ENCODE assay signal across 8 cellular contexts in genomic region chr19:52941941-52942370, GRCh38. TPM values are rescaled to one million over a fixed set of nuclear protein-coding genes. Genes with fewer than 3 reads are reported as not detected.
A peak's percentile ranks its signal among the peaks of the same experiment; 100 is the strongest.
DNase-seq lines count a peak whose midpoint lies in the region; ATAC-seq and TF ChIP-seq lines count a peak whose summit lies in the region.

No MANE protein-coding gene starts in this region.

- peaks cover 28% of the 10 kb centered on the region for H3K4me1 ChIP-seq in HUES6 (ENCODE audit: control insufficient read depth, insufficient read depth, low read length)

- peaks cover 7% of the 10 kb centered on the region for H3K36me3 ChIP-seq in HUES6 (ENCODE audit: control insufficient read depth, insufficient read depth, low read length)

- intact Hi-C loops in CD4-positive, alpha-beta T cell (cut with DNase I, micrococcal nuclease): loop anchor here (1.0 to 10.0 kb wide), 8 partner anchors 19 to 393 kb away; partner anchors contain the start of genes ZNF816 (in 2 of the 2), ZNF888 (in 2 of the 2), ZNF160 (in 1 of the 2) and ZNF320 (in 1 of the 2)
- intact Hi-C loops in activated CD4-positive, alpha-beta memory T cell treated with anti-CD3 and anti-CD28 coated beads for 36 hours (cut with micrococcal nuclease): loop anchor here (1.0 to 5.0 kb wide), 3 partner anchors 19 to 50 kb away; partner anchors contain the start of genes ZNF816 and ZNF888

- H3K27ac ChIP-seq in CD4-positive, alpha-beta T cell (ENCODE audit: low read depth, low read length): no peak overlapping the region
- H3K27ac ChIP-seq in HUES6 (ENCODE audit: low read depth, low read length): peak overlapping the region; percentile 76; the same call in 1 of the 2 replicates

- no peaks in the 10 kb centered on the region for H3K27me3 Mint-ChIP-seq in CD4-positive, alpha-beta T cell
- H3K27me3 Mint-ChIP-seq in activated CD4-positive, alpha-beta memory T cell treated with anti-CD3 and anti-CD28 coated beads for 36 hours: no peaks in the 10 kb centered on the region

- CTCF ChIA-PET in CD4-positive, alpha-beta T cell (lab: Charles Lee): no interaction called here
- CTCF ChIA-PET in activated CD4-positive, alpha-beta memory T cell treated with anti-CD3 and anti-CD28 coated beads for 36 hours (lab: Charles Lee): interaction anchor here (0.8 kb wide), 1 partner anchor 212 kb away, joined by 3 read pairs; no protein-coding TSS in a partner anchor

- no peaks in the 10 kb centered on the region for H3K27me3 ChIP-seq in CD4-positive, alpha-beta T cell (ENCODE audit: control insufficient read depth, insufficient read depth, low read length)
- no peaks in the 10 kb centered on the region for H3K27me3 ChIP-seq in HUES6 (ENCODE audit: control insufficient read depth, insufficient read depth, low read length)

- peaks cover under 1% of the 10 kb centered on the region for H3K9me3 Mint-ChIP-seq in CD4-positive, alpha-beta T cell
- H3K9me3 Mint-ChIP-seq in activated CD4-positive, alpha-beta memory T cell treated with anti-CD3 and anti-CD28 coated beads for 36 hours: peaks cover 34% of the 10 kb centered on the region

- peaks cover 15% of the 10 kb centered on the region for H3K9me3 ChIP-seq in CD4-positive, alpha-beta T cell (ENCODE audit: control insufficient read depth, low read length)
- peaks cover 3% of the 10 kb centered on the region; the same call in 1 of the 2 replicates for H3K9me3 ChIP-seq in HUES6 (ENCODE audit: control insufficient read depth, insufficient read depth, low read depth, low read length)

- H3K4me3 ChIP-seq in HUES6 (ENCODE audit: low read depth, low read length) (peak overlapping the region; percentile 82), fibroblast of pulmonary artery (replicated peaks; ENCODE audit: low read depth, low read length) (peak overlapping the region; percentile 91)

- DNase-seq in CD4-positive, alpha-beta T cell: peak in 3 of 10 experiments; percentile 1 to 38 (median 17)
- peak; percentile 38 for DNase-seq in activated CD4-positive, alpha-beta memory T cell treated with anti-CD3 and anti-CD28 coated beads for 36 hours
- DNase-seq in fibroblast of pulmonary artery (ENCODE audit: low read depth) (peak; percentile 31), omental fat pad (ENCODE audit: low spot score) (no peak), NK-92 (lab: John Stamatoyannopoulos, UW; ENCODE audit: unreplicated experiment) (no peak), GM10266 (ENCODE audit: extremely low spot score) (no peak)

- H3K9ac ChIP-seq in HUES6 (ENCODE audit: low read length): peak overlapping the region; percentile 85

- POLR2A ChIA-PET in CD4-positive, alpha-beta T cell (lab: Charles Lee): interaction anchor here (0.7 kb wide), 1 partner anchor 17 kb away, joined by 3 read pairs; no protein-coding TSS in a partner anchor
- POLR2A ChIA-PET in activated CD4-positive, alpha-beta memory T cell treated with anti-CD3 and anti-CD28 coated beads for 36 hours (lab: Charles Lee): no interaction called here

- H3K4me1 Mint-ChIP-seq in CD4-positive, alpha-beta T cell (ENCODE audit: low read depth): peaks cover 29% of the 10 kb centered on the region
- peaks cover 26% of the 10 kb centered on the region for H3K4me1 Mint-ChIP-seq in activated CD4-positive, alpha-beta memory T cell treated with anti-CD3 and anti-CD28 coated beads for 36 hours (ENCODE audit: low read depth)

- ATAC-seq in CD4-positive, alpha-beta T cell (ENCODE audit: poor library complexity): peak; percentile 28
- ATAC-seq in GM19395 (IDR thresholded peaks at IDR 0.05; ENCODE audit: unreplicated experiment) (peak; percentile 33), omental fat pad (ENCODE audit: low FRiP score) (peak; percentile 38)

- H3K36me3 Mint-ChIP-seq in CD4-positive, alpha-beta T cell (ENCODE audit: low read depth): peaks cover 51% of the 10 kb centered on the region
- peaks cover 17% of the 10 kb centered on the region for H3K36me3 Mint-ChIP-seq in activated CD4-positive, alpha-beta memory T cell treated with anti-CD3 and anti-CD28 coated beads for 36 hours

- TF ChIP-seq CTCF in CD4-positive, alpha-beta T cell (IDR thresholded peaks at IDR 0.05): no peak
- TF ChIP-seq CTCF in fibroblast of pulmonary artery (IDR thresholded peaks at IDR 0.05; ENCODE audit: low read length, missing control alignments) (no peak), omental fat pad (IDR thresholded peaks at IDR 0.05) (no peak), GM10266 (IDR thresholded peaks at IDR 0.05; ENCODE audit: control insufficient read depth, insufficient read depth, low read depth, missing control alignments) (no peak)

- peak overlapping the region; percentile 91 for H3K27ac Mint-ChIP-seq in CD4-positive, alpha-beta T cell
- peak overlapping the region; percentile 82 for H3K27ac Mint-ChIP-seq in activated CD4-positive, alpha-beta memory T cell treated with anti-CD3 and anti-CD28 coated beads for 36 hours

- peak overlapping the region; percentile 97 for H3K4me3 Mint-ChIP-seq in CD4-positive, alpha-beta T cell
- peak overlapping the region; percentile 81 for H3K4me3 Mint-ChIP-seq in activated CD4-positive, alpha-beta memory T cell treated with anti-CD3 and anti-CD28 coated beads for 36 hours

RNA-seq across cellular contexts. Expression of gene ZNF888, which starts 18.7 kb away (rescaled TPM):
- 1 to 10 TPM; 2.5 to 3.0 TPM for total RNA-seq in CD4-positive, alpha-beta T cell
- 1 to 10 TPM; 5.0 to 6.3 TPM for total RNA-seq in activated CD4-positive, alpha-beta memory T cell treated with anti-CD3 and anti-CD28 coated beads for 36 hours
- 1 to 10 TPM; 2.5 to 4.7 (median 3.3) TPM for total RNA-seq in omental fat pad

RNA-seq across cellular contexts. Expression of gene ZNF816, which starts 20.7 kb away (rescaled TPM):
- 1 to 10 TPM; 3.6 to 5.5 TPM for total RNA-seq in CD4-positive, alpha-beta T cell
- 10 to 100 TPM; 11.0 to 11.4 TPM for total RNA-seq in activated CD4-positive, alpha-beta memory T cell treated with anti-CD3 and anti-CD28 coated beads for 36 hours
- 1 to 10 TPM; 3.1 to 7.6 (median 3.9) TPM for total RNA-seq in omental fat pad

RNA-seq across cellular contexts. Expression of gene ZNF320, which starts 44.5 kb away (rescaled TPM):
- total RNA-seq in CD4-positive, alpha-beta T cell: 1 to 10 TPM; 7.2 to 7.4 TPM
- 1 to 10 TPM; 5.4 to 7.0 TPM for total RNA-seq in activated CD4-positive, alpha-beta memory T cell treated with anti-CD3 and anti-CD28 coated beads for 36 hours
- total RNA-seq in omental fat pad: 10 to 100 TPM in 1 of 4 donors, 1 to 10 TPM in 3; 7.7 to 25.1 (median 8.3) TPM

Comparison
In these comparisons a context has a peak if more than half of its experiments do, and no peak if none do; other contexts are left out.
1. DNase-seq: peak in activated CD4-positive, alpha-beta memory T cell treated with anti-CD3 and anti-CD28 coated beads for 36 hours (single experiment) and fibroblast of pulmonary artery (single experiment); none in omental fat pad (single experiment), NK-92 (single experiment) and GM10266 (single experiment).
2. Peak in every context shown above with its lines, with median percentiles within 50 percentile points of each other: ATAC-seq.